ENCODE assay signal across 16 cellular contexts in genomic region chr7:44101304-44101965, GRCh38. TPM values are rescaled to one million over a fixed set of nuclear protein-coding genes. Genes with fewer than 3 reads are reported as not detected.
DNase-seq lines count a peak whose midpoint lies in the region; ATAC-seq and TF ChIP-seq lines count a peak whose summit lies in the region.
"Had no signal": no experiment of that assay in that cellular context is flagged by ENCODE, and none has a peak within 500 bp of the region (broad histone marks: within the 10 kb centered on the region; RNA-seq: fewer than 3 reads in every experiment).

No MANE protein-coding gene starts in this region.

- peak overlapping the region; percentile 81 to 97 (median 91) for H3K4me2 ChIP-seq in BLaER1 treated with 17β-estradiol and CSF1 and Interleukin-3, amounts not matched to agents 10 nM and 100 nM

- intact Hi-C loops in lower lobe of right lung (cut with DNase I) = no loop called here

- H3K27ac Mint-ChIP-seq in stimulated activated naive B cell treated with anti-CD40 and anti-IgM and Interleukin-4, amounts not matched to agents 10 μg/mL and 1 μg/mL and 100 μg/mL, for 72 hours = peak overlapping the region; percentile 87
- no peak overlapping the region for H3K27ac Mint-ChIP-seq in endodermal cell
- H3K27ac Mint-ChIP-seq: activated CD4-positive, alpha-beta memory T cell treated with anti-CD3 and anti-CD28 coated beads, Interleukin-2, amount 10 ng/mL, durations not matched to agents 7 days and 5 days had no signal

- H3K4me1 ChIP-seq in BLaER1 treated with 17β-estradiol and CSF1 and Interleukin-3, amounts not matched to agents 10 nM and 100 nM = peaks cover 86 to 93% (median 90%) of the 10 kb centered on the region in 10 experiments
- H3K4me1 ChIP-seq in adipocyte (ENCODE audit: control insufficient read depth, insufficient read depth, low read length) (peaks cover 56% of the 10 kb centered on the region), lower lobe of right lung (peaks cover 4% of the 10 kb centered on the region), endodermal cell (ENCODE audit: control insufficient read depth, insufficient read depth, low read length) (no peaks in the 10 kb centered on the region)

- no peaks in the 10 kb centered on the region for H3K9me3 Mint-ChIP-seq in stimulated activated naive B cell treated with anti-CD40 and anti-IgM and Interleukin-4, amounts not matched to agents 10 μg/mL and 1 μg/mL and 100 μg/mL, for 72 hours
- H3K9me3 Mint-ChIP-seq in endodermal cell = no peaks in the 10 kb centered on the region
- H3K9me3 Mint-ChIP-seq: activated CD4-positive, alpha-beta memory T cell treated with anti-CD3 and anti-CD28 coated beads, Interleukin-2, amount 10 ng/mL, durations not matched to agents 7 days and 5 days had no signal

- peak overlapping the region in 5 of 10 experiments; percentile 3 to 50 (median 17); a peak in 5 of 20 replicates for H3K4me3 ChIP-seq in BLaER1 treated with 17β-estradiol and CSF1 and Interleukin-3, amounts not matched to agents 10 nM and 100 nM
- H3K4me3 ChIP-seq in adipocyte (ENCODE audit: low read length) (no peak overlapping the region), lower lobe of right lung (no peak overlapping the region), endodermal cell (ENCODE audit: low read length) (no peak overlapping the region)

- H4K20me1 ChIP-seq in BLaER1 treated with 17β-estradiol and CSF1 and Interleukin-3, amounts not matched to agents 10 nM and 100 nM = peaks cover 0 to 19% (median 16%) of the 10 kb centered on the region in 11 experiments; a peak in 18 of 22 replicates

- peak overlapping the region; percentile 53 to 89 (median 73); a peak in 21 of 22 replicates for H3K9ac ChIP-seq in BLaER1 treated with 17β-estradiol and CSF1 and Interleukin-3, amounts not matched to agents 10 nM and 100 nM
- peak overlapping the region; percentile 59 for H3K9ac ChIP-seq in adipocyte (ENCODE audit: low read length)
- H3K9ac ChIP-seq in endodermal cell (ENCODE audit: extremely low read depth, low read length, poor library complexity, severe bottlenecking) = no peak overlapping the region

- H3K36me3 ChIP-seq in BLaER1 treated with 17β-estradiol and CSF1 and Interleukin-3, amounts not matched to agents 10 nM and 100 nM = peaks cover 0 to 7% (median 5%) of the 10 kb centered on the region in 11 experiments; a peak in 11 of 22 replicates
- H3K36me3 ChIP-seq in adipocyte (ENCODE audit: control insufficient read depth, insufficient read depth, low read length, severe bottlenecking) = no peaks in the 10 kb centered on the region
- no peaks in the 10 kb centered on the region for H3K36me3 ChIP-seq in lower lobe of right lung
- H3K36me3 ChIP-seq in endodermal cell (ENCODE audit: control insufficient read depth, insufficient read depth, low read length) = no peaks in the 10 kb centered on the region

- WGBS in endodermal cell (ENCODE audit: insufficient coverage in 1 of 2, insufficient read length in 1 of 2), 2 experiments = 93% methylated on average over 3 of the region's 3 CpGs; no CpG with 5 or more reads in 1 of the 2 experiments

- H3K27ac ChIP-seq in BLaER1 treated with 17β-estradiol and CSF1 and Interleukin-3, amounts not matched to agents 10 nM and 100 nM = peak overlapping the region; percentile 77 to 97 (median 89)
- H3K27ac ChIP-seq in lower lobe of right lung = peak overlapping the region; percentile 64
- no peak overlapping the region for H3K27ac ChIP-seq in endodermal cell (ENCODE audit: low read depth, low read length)

- no peaks in the 10 kb centered on the region for H3K27me3 Mint-ChIP-seq in stimulated activated naive B cell treated with anti-CD40 and anti-IgM and Interleukin-4, amounts not matched to agents 10 μg/mL and 1 μg/mL and 100 μg/mL, for 72 hours
- peaks cover 21% of the 10 kb centered on the region for H3K27me3 Mint-ChIP-seq in endodermal cell (ENCODE audit: insufficient read depth)

- no peaks in the 10 kb centered on the region for H3K9me3 ChIP-seq in BLaER1 treated with 17β-estradiol and CSF1 and Interleukin-3, amounts not matched to agents 10 nM and 100 nM (replicated peaks in 1 of 11)
- H3K9me3 ChIP-seq in adipocyte (ENCODE audit: control insufficient read depth, low read length) (no peaks in the 10 kb centered on the region), lower lobe of right lung (no peaks in the 10 kb centered on the region), endodermal cell (ENCODE audit: control insufficient read depth, low read length) (no peaks in the 10 kb centered on the region)

- no peaks in the 10 kb centered on the region for H3K36me3 Mint-ChIP-seq in stimulated activated naive B cell treated with anti-CD40 and anti-IgM and Interleukin-4, amounts not matched to agents 10 μg/mL and 1 μg/mL and 100 μg/mL, for 72 hours
- H3K36me3 Mint-ChIP-seq in endodermal cell (ENCODE audit: low read depth) = no peaks in the 10 kb centered on the region

- no peaks in the 10 kb centered on the region; a peak in 1 of 22 replicates for H3K27me3 ChIP-seq in BLaER1 treated with 17β-estradiol and CSF1 and Interleukin-3, amounts not matched to agents 10 nM and 100 nM
- H3K27me3 ChIP-seq in adipocyte (replicated peaks; ENCODE audit: control insufficient read depth, insufficient read depth, low read length) = no peaks in the 10 kb centered on the region
- H3K27me3 ChIP-seq in lower lobe of right lung (ENCODE audit: low read depth) = peaks cover 20% of the 10 kb centered on the region
- peaks cover 5% of the 10 kb centered on the region for H3K27me3 ChIP-seq in endodermal cell (ENCODE audit: control insufficient read depth, insufficient read depth, low read length, poor library complexity, severe bottlenecking)

- TF ChIP-seq CTCF in lower lobe of right lung (IDR thresholded peaks at IDR 0.05) = no peak
- no peak for TF ChIP-seq CTCF in endodermal cell (conservative IDR thresholded peaks at IDR 0.05)

- DNase-seq in adipocyte (ENCODE audit: low read depth) (no peak), lower lobe of right lung (no peak), middle frontal gyrus (ENCODE audit: extremely low spot score, low spot score) (no peak), DMS79 (lab: John Stamatoyannopoulos, UW) (no peak), endodermal cell (no peak)
- DNase-seq in stimulated activated naive B cell treated with anti-CD40 and anti-IgM and Interleukin-4, amounts not matched to agents 10 μg/mL and 1 μg/mL and 100 μg/mL, for 72 hours = no peak
- DNase-seq: activated CD4-positive, alpha-beta memory T cell treated with anti-CD3 and anti-CD28 coated beads, Interleukin-2, amount 10 ng/mL, durations not matched to agents 7 days and 5 days; activated gamma-delta T cell treated with Interleukin-2 at 50 U/mL for 16 hours; AML-193; central memory CD4-positive, alpha-beta T cell; NCI-H1048; NCI-H446 had no signal

- H3K4me3 Mint-ChIP-seq in stimulated activated naive B cell treated with anti-CD40 and anti-IgM and Interleukin-4, amounts not matched to agents 10 μg/mL and 1 μg/mL and 100 μg/mL, for 72 hours = no peak overlapping the region
- H3K4me3 Mint-ChIP-seq in endodermal cell = no peak overlapping the region
- H3K4me3 Mint-ChIP-seq: activated CD4-positive, alpha-beta memory T cell treated with anti-CD3 and anti-CD28 coated beads, Interleukin-2, amount 10 ng/mL, durations not matched to agents 7 days and 5 days had no signal

- no peak for ATAC-seq in lower lobe of right lung
- no peak for ATAC-seq in stimulated activated naive B cell treated with anti-CD40 and anti-IgM and Interleukin-4, amounts not matched to agents 10 μg/mL and 1 μg/mL and 100 μg/mL, for 72 hours (replicated peaks)
- ATAC-seq in HG03520 (IDR thresholded peaks at IDR 0.05; ENCODE audit: unreplicated experiment) = no peak

- H3K4me1 Mint-ChIP-seq in stimulated activated naive B cell treated with anti-CD40 and anti-IgM and Interleukin-4, amounts not matched to agents 10 μg/mL and 1 μg/mL and 100 μg/mL, for 72 hours = peaks cover 55 to 75% of the 10 kb centered on the region in 2 donors
- H3K4me1 Mint-ChIP-seq in endodermal cell = peaks cover 8% of the 10 kb centered on the region

RNA-seq across cellular contexts. Expression of gene AEBP1, which starts 2.7 kb away (rescaled TPM):
- total RNA-seq in lower lobe of right lung = 82.5 TPM
- total RNA-seq in endodermal cell = 10 to 100 TPM; 55.2 to 65.8 TPM
- 52.9 TPM for polyA plus RNA-seq in endodermal cell (2013, experiment 1 of 2)
- polyA plus RNA-seq in endodermal cell (2013, experiment 2 of 2) = 51.0 TPM

RNA-seq across cellular contexts. Expression of gene POLM, which starts 19.1 kb away (rescaled TPM):
- total RNA-seq in lower lobe of right lung (24.2 TPM), endodermal cell (10 to 100 TPM; 23.6 to 27.0 TPM)
- polyA plus RNA-seq in endodermal cell (2013, experiment 1 of 2) = 17.6 TPM
- polyA plus RNA-seq in endodermal cell (2013, experiment 2 of 2) = 16.5 TPM

RNA-seq across cellular contexts. Expression of gene POLD2, which starts 21.9 kb away (rescaled TPM):
- 48.3 TPM for total RNA-seq in lower lobe of right lung
- 100 to 1,000 TPM; 127 to 141 TPM for total RNA-seq in endodermal cell
- polyA plus RNA-seq in endodermal cell (2013, experiment 1 of 2) = 118 TPM
- polyA plus RNA-seq in endodermal cell (2013, experiment 2 of 2) = 108 TPM

RNA-seq across cellular contexts. Expression of gene PGAM2, which starts 36.1 kb away (rescaled TPM):
- total RNA-seq in lower lobe of right lung = 0.44 TPM
- total RNA-seq in endodermal cell = 1 to 10 TPM; 1.2 to 1.3 TPM
- polyA plus RNA-seq in endodermal cell (2013, experiment 1 of 2) = 4.3 TPM
- 4.4 TPM for polyA plus RNA-seq in endodermal cell (2013, experiment 2 of 2)

RNA-seq across cellular contexts. Expression of gene MYL7, which starts 39.7 kb away (rescaled TPM):
- total RNA-seq in lower lobe of right lung (1.6 TPM), endodermal cell (100 to 1,000 TPM; 115 to 120 TPM)
- 102 TPM for polyA plus RNA-seq in endodermal cell (2013, experiment 1 of 2)
- 140 TPM for polyA plus RNA-seq in endodermal cell (2013, experiment 2 of 2)
- total RNA-seq: activated CD4-positive, alpha-beta memory T cell treated with anti-CD3 and anti-CD28 coated beads, Interleukin-2, amount 10 ng/mL, durations not matched to agents 7 days and 5 days; RPMI7951; sciatic nerve had no signal
